In genomic region chr5:181024245-181025029, GRCh38 we compare ENCODE assay signal across 27 cellular contexts. TPM values are rescaled to one million over a fixed set of nuclear protein-coding genes. Genes with fewer than 3 reads are reported as not detected.
"Had no signal": no experiment of that assay in that cellular context is flagged by ENCODE, and none has a peak within 500 bp of the region (broad histone marks: within the 10 kb centered on the region; RNA-seq: fewer than 3 reads in every experiment).

No MANE protein-coding gene starts in this region.

- FAIRE-seq: astrocyte, frontal cortex had no signal

- H3K36me3 ChIP-seq: left lung, suprapubic skin, transverse colon had no signal

- DNase-seq: activated CD4-positive, alpha-beta T cell treated with anti-CD3 and anti-CD28 coated beads for 1 hour; activated CD8-positive, alpha-beta memory T cell treated with anti-CD3 and anti-CD28 coated beads for 24 hours; activated CD8-positive, alpha-beta memory T cell treated with anti-CD3 and anti-CD28 coated beads, Interleukin-2, amount 50 U/mL, for 48 hours; activated effector memory CD4-positive, alpha-beta T cell treated with anti-CD3 and anti-CD28 coated beads, Interleukin-2, amount 50 U/mL, for 16 hours; activated naive CD4-positive, alpha-beta T cell treated with anti-CD3 and anti-CD28 coated beads, Interleukin-2, amount 50 U/mL, for 16 hours; activated T-cell treated with anti-CD3 and anti-CD28 coated beads, Interleukin-2, amount 50 U/mL, for 72 hours; hypothalamus; left lung; nephron progenitor cell; occipital lobe; psoas muscle; right cardiac atrium; stimulated activated CD4-positive, alpha-beta T cell treated with anti-CD3 and anti-CD28 coated beads, Interleukin-15, amount 100 ng/mL, for 24 hours; stimulated activated CD4-positive, alpha-beta T cell treated with anti-CD3 and anti-CD28 coated beads, Interleukin-4, amount 100 ng/mL, for 1 hour; stimulated activated naive CD8-positive, alpha-beta T cell treated with anti-CD3 and anti-CD28 coated beads, Interleukin-15, amount 100 ng/mL, for 72 hours; T-helper 2 cell; transverse colon had no signal

- H3K27me3 ChIP-seq: left lung, transverse colon had no signal

- H3K4me3 ChIP-seq: left lung, psoas muscle, suprapubic skin, transverse colon had no signal

- ATAC-seq: activated T-cell treated with anti-CD3 and anti-CD28 coated beads, Interleukin-2, amount 50 U/mL, for 72 hours; left lung; psoas muscle; right cardiac atrium; stimulated activated naive CD8-positive, alpha-beta T cell treated with anti-CD3 and anti-CD28 coated beads, Interleukin-15, amount 100 ng/mL, for 72 hours had no signal

- H3K27ac ChIP-seq: left lung, psoas muscle, suprapubic skin, transverse colon, VCaP had no signal

- H3K4me1 ChIP-seq: left lung, psoas muscle, suprapubic skin, transverse colon had no signal

RNA-seq across cellular contexts. Expression of gene BTNL9, which starts 15.6 kb away (rescaled TPM):
- total RNA-seq: astrocyte, epithelial cell of proximal tubule, kidney epithelial cell, myocyte had no signal

RNA-seq across cellular contexts. Expression of gene BTNL3, which starts 35.8 kb away (rescaled TPM):
- total RNA-seq: astrocyte, dermis microvascular lymphatic vessel endothelial cell, epithelial cell of proximal tubule, frontal cortex, kidney epithelial cell, lung microvascular endothelial cell, myocyte, occipital lobe, psoas muscle, skeletal muscle tissue, suprapubic skin had no signal
